19 cellular contexts compared by ENCODE assay signal in genomic region chr12:12896261-12896660, GRCh38. TPM values are rescaled to one million over a fixed set of nuclear protein-coding genes. Genes with fewer than 3 reads are reported as not detected.
A peak's percentile ranks its signal among the peaks of the same experiment; 100 is the strongest.
DNase-seq lines count a peak whose midpoint lies in the region; ATAC-seq, FAIRE-seq and TF ChIP-seq lines count a peak whose summit lies in the region.
"Had no signal": no experiment of that assay in that cellular context is flagged by ENCODE, and none has a peak within 500 bp of the region (broad histone marks: within the 10 kb centered on the region; RNA-seq: fewer than 3 reads in every experiment).

No MANE protein-coding gene starts in this region.

- no peak for ATAC-seq in HCT116
- ATAC-seq: activated CD4-positive, alpha-beta T cell treated with anti-CD3 and anti-CD28 coated beads for 36 hours; gastroesophageal sphincter; T-helper 17 cell had no signal

- FAIRE-seq in astrocyte (lab: Jason Lieb, UNC) (peak; percentile 72), H54 (lab: Jason Lieb, UNC) (no peak)
- FAIRE-seq: G401.6, kidney had no signal

- H3K9ac ChIP-seq in HCT116 (ENCODE audit: low read length) (peak overlapping the region; percentile 34), astrocyte (ENCODE audit: low read length) (peak overlapping the region; percentile 12)

- RAD21 ChIA-PET in HCT116 (lab: Charles Lee; ENCODE audit: low non-redundant PET in 1 of 2, low total read pairs in 2 of 2, uncharacterized antibody in 2 of 2, unreplicated experiment in 2 of 2) = no interaction called here

- H3K27me3 ChIP-seq in HCT116 (ENCODE audit: insufficient read depth, low read length) = no peaks in the 10 kb centered on the region
- no peaks in the 10 kb centered on the region for H3K27me3 ChIP-seq in astrocyte (ENCODE audit: insufficient read depth, low read length)
- no peaks in the 10 kb centered on the region for H3K27me3 ChIP-seq in tibial artery

- H2AFZ ChIP-seq in HCT116 (ENCODE audit: low read depth, low read length, poor library complexity, severe bottlenecking) (no peak overlapping the region), astrocyte (ENCODE audit: low read depth, low read length) (no peak overlapping the region)

- TF ChIP-seq CTCF in HCT116 (IDR thresholded peaks at IDR 0.05 in 2 of 3, conservative IDR thresholded peaks at IDR 0.05 in 1 of 3; ENCODE audit: borderline replicate concordance in 1 of 3, insufficient read depth in 1 of 3, low read depth in 2 of 3, low read length in 2 of 3) (no peak), astrocyte (IDR thresholded peaks at IDR 0.05; ENCODE audit: insufficient read depth, low read depth, low read length) (no peak), fibroblast of villous mesenchyme (IDR thresholded peaks at IDR 0.05; ENCODE audit: insufficient read depth, low read depth, low read length) (no peak), tibial artery (IDR thresholded peaks at IDR 0.05) (no peak)

- H3K4me1 Mint-ChIP-seq in astrocyte (ENCODE audit: low read depth, unreplicated experiment) = peaks cover 18% of the 10 kb centered on the region

- H3K9me2 ChIP-seq in HCT116 (ENCODE audit: insufficient read depth) = no peaks in the 10 kb centered on the region

- H3K9me3 ChIP-seq in HCT116 (ENCODE audit: control insufficient read depth in 1 of 2, insufficient read depth in 1 of 2, low read depth in 1 of 2, low read length in 2 of 2) (no peaks in the 10 kb centered on the region), astrocyte (ENCODE audit: insufficient read depth, low read depth, low read length) (no peaks in the 10 kb centered on the region), tibial artery (no peaks in the 10 kb centered on the region)
- H3K9me3 ChIP-seq: gastroesophageal sphincter had no signal

- CTCF ChIA-PET in HCT116 (lab: Charles Lee) = no interaction called here

- TF ChIP-seq RAD21 in HCT116 (IDR thresholded peaks at IDR 0.05; ENCODE audit: low read depth) = no peak

- no TSS peak for BruUV-seq in HCT116 (replicated peaks; lab: Mats Ljungman, UMichigan)

- H3K79me2 ChIP-seq in HCT116 (ENCODE audit: insufficient read depth, low read length) = peaks cover 99% of the 10 kb centered on the region
- H3K79me2 ChIP-seq in astrocyte (ENCODE audit: insufficient read depth, low read length) = peaks cover 13% of the 10 kb centered on the region

- intact Hi-C loops in HCT116 (cut with micrococcal nuclease) (loop anchor here (10.0 kb wide), 1 partner anchor 171 kb away; no protein-coding TSS in a partner anchor), tibial artery (cut with DNase I; ENCODE audit: low total_unique reads) (loop anchor here (10.0 kb wide), 1 partner anchor 171 kb away; no protein-coding TSS in a partner anchor)

- no peaks in the 10 kb centered on the region for H3K36me3 Mint-ChIP-seq in astrocyte (ENCODE audit: low read depth, unreplicated experiment)

- H3K4me2 ChIP-seq in HCT116 (ENCODE audit: low read length) (peak overlapping the region; percentile 65), astrocyte (ENCODE audit: low read length) (peak overlapping the region; percentile 47)

- peaks cover 0 to 34% of the 10 kb centered on the region in 2 experiments; a peak in 1 of 4 replicates for H3K36me3 ChIP-seq in HCT116 (ENCODE audit: control insufficient read depth in 1 of 2, insufficient read depth in 2 of 2, low read length in 2 of 2)
- no peaks in the 10 kb centered on the region for H3K36me3 ChIP-seq in astrocyte (ENCODE audit: insufficient read depth, low read length)
- no peaks in the 10 kb centered on the region for H3K36me3 ChIP-seq in tibial artery
- H3K36me3 ChIP-seq: gastroesophageal sphincter had no signal

- H3K27ac ChIP-seq in HCT116 (ENCODE audit: low read depth, low read length) (peak overlapping the region; percentile 42; the same call in 1 of the 2 replicates), astrocyte (ENCODE audit: low read depth, low read length) (peak overlapping the region; percentile 55), tibial artery (peak overlapping the region; percentile 62 to 86)

- H3K4me3 ChIP-seq in HCT116 (replicated peaks in 1 of 2; ENCODE audit: low read depth in 1 of 2, low read length in 2 of 2) (no peak overlapping the region), astrocyte (ENCODE audit: insufficient read depth, low read depth, low read length) (no peak overlapping the region), fibroblast of villous mesenchyme (ENCODE audit: low read depth, low read length) (peak overlapping the region; percentile 3), tibial artery (no peak overlapping the region)
- H3K4me3 ChIP-seq: gastroesophageal sphincter had no signal

- H4K20me1 ChIP-seq in HCT116 (ENCODE audit: insufficient read depth) (peaks cover 34% of the 10 kb centered on the region), astrocyte (ENCODE audit: insufficient read depth, low read length) (no peaks in the 10 kb centered on the region)

- POLR2A ChIA-PET in HCT116 (lab: Charles Lee) = interaction anchor here (0.6 to 2.5 kb wide), 6 partner anchors 16 to 107 kb away, joined by 3 to 13 read pairs (median 6); partner anchors contain the start of gene DDX47

- no peaks in the 10 kb centered on the region for H3K27me3 Mint-ChIP-seq in astrocyte (ENCODE audit: low read depth, unreplicated experiment)

- no peak overlapping the region for H3K4me3 Mint-ChIP-seq in astrocyte (ENCODE audit: unreplicated experiment)
- H3K4me3 Mint-ChIP-seq: activated CD4-positive, alpha-beta T cell treated with anti-CD3 and anti-CD28 coated beads for 36 hours; CD4-positive, alpha-beta T cell; T-helper 17 cell had no signal

- no peak for TF ChIP-seq POLR2A in HCT116 (IDR thresholded peaks at IDR 0.05; ENCODE audit: borderline replicate concordance, extremely low read depth, insufficient read depth, insufficient read length)
- no peak for TF ChIP-seq POLR2A in H54 (IDR thresholded peaks at IDR 0.05; ENCODE audit: low read depth, low read length)

- H3K27ac Mint-ChIP-seq in astrocyte (ENCODE audit: unreplicated experiment) = no peak overlapping the region
- H3K27ac Mint-ChIP-seq: activated CD4-positive, alpha-beta T cell treated with anti-CD3 and anti-CD28 coated beads for 36 hours; CD4-positive, alpha-beta T cell; T-helper 17 cell had no signal

- H3K9me3 Mint-ChIP-seq in astrocyte (ENCODE audit: unreplicated experiment) = no peaks in the 10 kb centered on the region
- H3K9me3 Mint-ChIP-seq: CD4-positive, alpha-beta T cell had no signal

- DNase-seq in HCT116 (ENCODE audit: low read depth, low spot score) = no peak
- peak; percentile 62 for DNase-seq in astrocyte (ENCODE audit: low read depth)
- peak; percentile 93 for DNase-seq in fibroblast of villous mesenchyme (ENCODE audit: low read depth)
- no peak for DNase-seq in tibial artery
- no peak for DNase-seq in activated CD4-positive, alpha-beta T cell treated with anti-CD3 and anti-CD28 coated beads for 4 hours
- DNase-seq in H54 (ENCODE audit: insufficient read length, low spot score) = no peak
- no peak for DNase-seq in T-helper 9 cell
- DNase-seq in NCI-H1694 (lab: John Stamatoyannopoulos, UW) = no peak
- DNase-seq: activated CD4-positive, alpha-beta T cell treated with anti-CD3 and anti-CD28 coated beads for 36 hours; activated T-cell treated with anti-CD3 and anti-CD28 coated beads for 4 hours; CD4-positive, alpha-beta T cell; dermis blood vessel endothelial cell; kidney; NCI-H2227 treated with DMSO at 0.1 percent for 48 hours; stimulated activated CD4-positive, alpha-beta T cell treated with anti-CD3 and anti-CD28 coated beads, Interleukin-2, amount 100 ng/mL, for 48 hours; T-helper 17 cell had no signal

- peaks cover 77 to 90% of the 10 kb centered on the region in 2 experiments for H3K4me1 ChIP-seq in HCT116 (ENCODE audit: control insufficient read depth in 1 of 2, insufficient read depth in 2 of 2, low read length in 2 of 2)
- H3K4me1 ChIP-seq in astrocyte (ENCODE audit: insufficient read depth, low read length) = peaks cover 35% of the 10 kb centered on the region
- peaks cover 0 to 75% (median 27%) of the 10 kb centered on the region in 4 donors for H3K4me1 ChIP-seq in tibial artery

TF ChIP-seq in HCT116, 20 proteins besides CTCF, POLR2A, EP300 and RAD21:
- TF ChIP-seq JUND (IDR thresholded peaks at IDR 0.05) = peak; percentile 27; the same call in 1 of the 2 replicates
- TF ChIP-seq ZBTB33 (IDR thresholded peaks at IDR 0.05; ENCODE audit: extremely low read depth, insufficient replicate concordance, low read length) = no peak
- peak; percentile 50; the same call in 1 of the 2 replicates for TF ChIP-seq FOSL1 (IDR thresholded peaks at IDR 0.05; ENCODE audit: low read depth)
- TF ChIP-seq CEBPB (IDR thresholded peaks at IDR 0.05; ENCODE audit: low read depth) = 0 out of 2 replicates have a peak, but pooled peaks have one; percentile 15
- TF ChIP-seq POLR2AphosphoS5 (IDR thresholded peaks at IDR 0.05; ENCODE audit: low read depth, low read length) = peak; percentile 12; the same call in 1 of the 2 replicates

RNA-seq across cellular contexts. Expression of gene GPRC5A, which starts 4.9 kb away (rescaled TPM):
- total RNA-seq in HCT116 (2021; ENCODE audit: unreplicated experiment) (305 TPM), astrocyte (4.2 and 12.5 TPM in 2 replicates), fibroblast of villous mesenchyme (25.8 and 127 TPM in 2 replicates)
- 200 and 379 TPM in 2 replicates for polyA plus RNA-seq in HCT116 (2012)

RNA-seq across cellular contexts. Expression of gene GPRC5D, which starts 55.7 kb away (rescaled TPM):
- total RNA-seq in HCT116 (2021; ENCODE audit: unreplicated experiment) (not detected), astrocyte (not detected in 2 replicates), fibroblast of villous mesenchyme (not detected in 2 replicates)
- 0.96 and 1.5 TPM in 2 replicates for polyA plus RNA-seq in HCT116 (2012)
- total RNA-seq: activated CD4-positive, alpha-beta T cell treated with anti-CD3 and anti-CD28 coated beads for 36 hours; CD4-positive, alpha-beta T cell; gastroesophageal sphincter; RPMI7951; T-helper 17 cell had no signal

Comparison
In these comparisons a context has a peak if more than half of its experiments do, and no peak if none do; other contexts are left out.
1. DNase-seq: peak in astrocyte (single experiment) and fibroblast of villous mesenchyme (single experiment); none in HCT116 (single experiment), tibial artery (0 of 2), activated CD4-positive, alpha-beta T cell treated with anti-CD3 and anti-CD28 coated beads for 4 hours (0 of 2), H54 (single experiment), T-helper 9 cell (single experiment) and NCI-H1694 (single experiment).
2. Peak in every context shown above with its lines, with median percentiles within 50 percentile points of each other: H3K27ac ChIP-seq.